In the genomic region with DNA sequence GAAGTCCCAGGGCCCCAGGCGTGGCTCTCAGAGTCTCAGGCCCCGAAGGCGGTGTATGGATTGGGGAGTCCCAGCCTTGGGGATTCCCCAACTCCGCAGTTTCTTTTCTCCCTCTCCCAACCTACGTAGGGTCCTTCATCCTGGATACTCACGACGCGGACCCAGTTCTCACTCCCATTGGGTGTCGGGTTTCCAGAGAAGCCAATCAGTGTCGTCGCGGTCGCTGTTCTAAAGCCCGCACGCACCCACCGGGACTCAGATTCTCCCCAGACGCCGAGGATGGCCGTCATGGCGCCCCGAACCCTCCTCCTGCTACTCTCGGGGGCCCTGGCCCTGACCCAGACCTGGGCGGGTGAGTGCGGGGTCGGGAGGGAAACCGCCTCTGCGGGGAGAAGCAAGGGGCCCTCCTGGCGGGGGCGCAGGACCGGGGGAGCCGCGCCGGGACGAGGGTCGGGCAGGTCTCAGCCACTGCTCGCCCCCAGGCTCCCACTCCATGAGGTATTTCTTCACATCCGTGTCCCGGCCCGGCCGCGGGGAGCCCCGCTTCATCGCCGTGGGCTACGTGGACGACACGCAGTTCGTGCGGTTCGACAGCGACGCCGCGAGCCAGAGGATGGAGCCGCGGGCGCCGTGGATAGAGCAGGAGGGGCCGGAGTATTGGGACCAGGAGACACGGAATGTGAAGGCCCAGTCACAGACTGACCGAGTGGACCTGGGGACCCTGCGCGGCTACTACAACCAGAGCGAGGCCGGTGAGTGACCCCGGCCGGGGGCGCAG, we compare ENCODE assay signal across 1 cellular context.
TF ChIP-seq lines count a peak whose summit lies in the region.

A gene (plus strand): TSS at position 258 of the 778 bp plus-strand sequence. CDS start 22 bp downstream, at position 280.

TF ChIP-seq in HEK293, 187 proteins besides CTCF, POLR2A, EP300 and RAD21 (continued from another document and continues in another):
- TF ChIP-seq, protein P1, sequence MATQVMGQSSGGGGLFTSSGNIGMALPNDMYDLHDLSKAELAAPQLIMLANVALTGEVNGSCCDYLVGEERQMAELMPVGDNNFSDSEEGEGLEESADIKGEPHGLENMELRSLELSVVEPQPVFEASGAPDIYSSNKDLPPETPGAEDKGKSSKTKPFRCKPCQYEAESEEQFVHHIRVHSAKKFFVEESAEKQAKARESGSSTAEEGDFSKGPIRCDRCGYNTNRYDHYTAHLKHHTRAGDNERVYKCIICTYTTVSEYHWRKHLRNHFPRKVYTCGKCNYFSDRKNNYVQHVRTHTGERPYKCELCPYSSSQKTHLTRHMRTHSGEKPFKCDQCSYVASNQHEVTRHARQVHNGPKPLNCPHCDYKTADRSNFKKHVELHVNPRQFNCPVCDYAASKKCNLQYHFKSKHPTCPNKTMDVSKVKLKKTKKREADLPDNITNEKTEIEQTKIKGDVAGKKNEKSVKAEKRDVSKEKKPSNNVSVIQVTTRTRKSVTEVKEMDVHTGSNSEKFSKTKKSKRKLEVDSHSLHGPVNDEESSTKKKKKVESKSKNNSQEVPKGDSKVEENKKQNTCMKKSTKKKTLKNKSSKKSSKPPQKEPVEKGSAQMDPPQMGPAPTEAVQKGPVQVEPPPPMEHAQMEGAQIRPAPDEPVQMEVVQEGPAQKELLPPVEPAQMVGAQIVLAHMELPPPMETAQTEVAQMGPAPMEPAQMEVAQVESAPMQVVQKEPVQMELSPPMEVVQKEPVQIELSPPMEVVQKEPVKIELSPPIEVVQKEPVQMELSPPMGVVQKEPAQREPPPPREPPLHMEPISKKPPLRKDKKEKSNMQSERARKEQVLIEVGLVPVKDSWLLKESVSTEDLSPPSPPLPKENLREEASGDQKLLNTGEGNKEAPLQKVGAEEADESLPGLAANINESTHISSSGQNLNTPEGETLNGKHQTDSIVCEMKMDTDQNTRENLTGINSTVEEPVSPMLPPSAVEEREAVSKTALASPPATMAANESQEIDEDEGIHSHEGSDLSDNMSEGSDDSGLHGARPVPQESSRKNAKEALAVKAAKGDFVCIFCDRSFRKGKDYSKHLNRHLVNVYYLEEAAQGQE (tag by site-specific recombination; IDR thresholded peaks at IDR 0.05) = no peak
- TF ChIP-seq KLF1 (tag by site-specific recombination; IDR thresholded peaks at IDR 0.05) (no peak), ZNF155 (tag by site-specific recombination; IDR thresholded peaks at IDR 0.05) (no peak), BCL11B (tag by site-specific recombination; IDR thresholded peaks at IDR 0.05; ENCODE audit: low read depth) (no peak), KLF9 (tag by site-specific recombination; IDR thresholded peaks at IDR 0.05; ENCODE audit: low read depth) (no peak), HOXD13 (CRISPR knock-in tag; IDR thresholded peaks at IDR 0.05; ENCODE audit: borderline replicate concordance) (no peak), ZNF549 (tag by site-specific recombination; IDR thresholded peaks at IDR 0.05) (no peak), ZNF266 (tag by site-specific recombination; IDR thresholded peaks at IDR 0.05; ENCODE audit: low read depth) (no peak), ZNF335 (tag by site-specific recombination; conservative IDR thresholded peaks at IDR 0.05) (peak; percentile 49; the same call in 1 of the 2 replicates), SP3 (tag by site-specific recombination; IDR thresholded peaks at IDR 0.05) (no peak), ZNF629 (tag by site-specific recombination; IDR thresholded peaks at IDR 0.05) (no peak; the same call in 1 of the 2 replicates), SP2 (tag by site-specific recombination; IDR thresholded peaks at IDR 0.05) (peak; percentile 62), ZNF670 (tag by site-specific recombination; IDR thresholded peaks at IDR 0.05; ENCODE audit: low read depth) (no peak), ZSCAN30 (tag by site-specific recombination; IDR thresholded peaks at IDR 0.05) (no peak), ZNF394 (tag by site-specific recombination; IDR thresholded peaks at IDR 0.05; ENCODE audit: borderline replicate concordance) (peak; percentile 70; the same call in 1 of the 2 replicates), ZEB2 (tag by site-specific recombination; IDR thresholded peaks at IDR 0.05) (0 out of 2 replicates have a peak, but pooled peaks have one; percentile 42), ZNF677 (tag by site-specific recombination; IDR thresholded peaks at IDR 0.05) (no peak), ZNF214 (tag by site-specific recombination; IDR thresholded peaks at IDR 0.05; ENCODE audit: borderline replicate concordance) (no peak), ZNF48 (tag by site-specific recombination; IDR thresholded peaks at IDR 0.05) (no peak), ZBTB7A (tag by site-specific recombination; IDR thresholded peaks at IDR 0.05; ENCODE audit: low read depth) (0 out of 2 replicates have a peak, but pooled peaks have one; percentile 28), FEZF1 (tag by site-specific recombination; IDR thresholded peaks at IDR 0.05) (no peak), ZNF660 (tag by site-specific recombination; IDR thresholded peaks at IDR 0.05) (0 out of 2 replicates have a peak, but pooled peaks have one; percentile 25), KLF16 (tag by site-specific recombination; IDR thresholded peaks at IDR 0.05) (no peak), ZNF529 (tag by site-specific recombination; IDR thresholded peaks at IDR 0.05; ENCODE audit: insufficient replicate concordance) (no peak), ZNF138 (tag by site-specific recombination; IDR thresholded peaks at IDR 0.05; ENCODE audit: borderline replicate concordance) (no peak), ZNF610 (tag by site-specific recombination; IDR thresholded peaks at IDR 0.05; ENCODE audit: borderline replicate concordance) (no peak), ZNF121 (tag by site-specific recombination; IDR thresholded peaks at IDR 0.05) (no peak), KLF8 (tag by site-specific recombination; IDR thresholded peaks at IDR 0.05) (no peak), RBAK (tag by site-specific recombination; IDR thresholded peaks at IDR 0.05) (no peak), OSR2 (tag by site-specific recombination; IDR thresholded peaks at IDR 0.05) (no peak), ZNF530 (tag by site-specific recombination; IDR thresholded peaks at IDR 0.05; ENCODE audit: low read depth) (no peak), TRIM28 (IDR thresholded peaks at IDR 0.05; ENCODE audit: borderline replicate concordance, low read length) (no peak), ZNF175 (tag by site-specific recombination; IDR thresholded peaks at IDR 0.05) (no peak), HOXA7 (CRISPR knock-in tag; IDR thresholded peaks at IDR 0.05; ENCODE audit: borderline replicate concordance) (no peak)
- TF ChIP-seq, protein P2, sequence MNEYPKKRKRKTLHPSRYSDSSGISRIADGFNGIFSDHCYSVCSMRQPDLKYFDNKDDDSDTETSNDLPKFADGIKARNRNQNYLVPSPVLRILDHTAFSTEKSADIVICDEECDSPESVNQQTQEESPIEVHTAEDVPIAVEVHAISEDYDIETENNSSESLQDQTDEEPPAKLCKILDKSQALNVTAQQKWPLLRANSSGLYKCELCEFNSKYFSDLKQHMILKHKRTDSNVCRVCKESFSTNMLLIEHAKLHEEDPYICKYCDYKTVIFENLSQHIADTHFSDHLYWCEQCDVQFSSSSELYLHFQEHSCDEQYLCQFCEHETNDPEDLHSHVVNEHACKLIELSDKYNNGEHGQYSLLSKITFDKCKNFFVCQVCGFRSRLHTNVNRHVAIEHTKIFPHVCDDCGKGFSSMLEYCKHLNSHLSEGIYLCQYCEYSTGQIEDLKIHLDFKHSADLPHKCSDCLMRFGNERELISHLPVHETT (tag by site-specific recombination; IDR thresholded peaks at IDR 0.05) = no peak
- TF ChIP-seq, protein P3, sequence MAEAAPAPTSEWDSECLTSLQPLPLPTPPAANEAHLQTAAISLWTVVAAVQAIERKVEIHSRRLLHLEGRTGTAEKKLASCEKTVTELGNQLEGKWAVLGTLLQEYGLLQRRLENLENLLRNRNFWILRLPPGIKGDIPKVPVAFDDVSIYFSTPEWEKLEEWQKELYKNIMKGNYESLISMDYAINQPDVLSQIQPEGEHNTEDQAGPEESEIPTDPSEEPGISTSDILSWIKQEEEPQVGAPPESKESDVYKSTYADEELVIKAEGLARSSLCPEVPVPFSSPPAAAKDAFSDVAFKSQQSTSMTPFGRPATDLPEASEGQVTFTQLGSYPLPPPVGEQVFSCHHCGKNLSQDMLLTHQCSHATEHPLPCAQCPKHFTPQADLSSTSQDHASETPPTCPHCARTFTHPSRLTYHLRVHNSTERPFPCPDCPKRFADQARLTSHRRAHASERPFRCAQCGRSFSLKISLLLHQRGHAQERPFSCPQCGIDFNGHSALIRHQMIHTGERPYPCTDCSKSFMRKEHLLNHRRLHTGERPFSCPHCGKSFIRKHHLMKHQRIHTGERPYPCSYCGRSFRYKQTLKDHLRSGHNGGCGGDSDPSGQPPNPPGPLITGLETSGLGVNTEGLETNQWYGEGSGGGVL (tag by site-specific recombination; IDR thresholded peaks at IDR 0.05) = no peak
- TF ChIP-seq, protein P4, sequence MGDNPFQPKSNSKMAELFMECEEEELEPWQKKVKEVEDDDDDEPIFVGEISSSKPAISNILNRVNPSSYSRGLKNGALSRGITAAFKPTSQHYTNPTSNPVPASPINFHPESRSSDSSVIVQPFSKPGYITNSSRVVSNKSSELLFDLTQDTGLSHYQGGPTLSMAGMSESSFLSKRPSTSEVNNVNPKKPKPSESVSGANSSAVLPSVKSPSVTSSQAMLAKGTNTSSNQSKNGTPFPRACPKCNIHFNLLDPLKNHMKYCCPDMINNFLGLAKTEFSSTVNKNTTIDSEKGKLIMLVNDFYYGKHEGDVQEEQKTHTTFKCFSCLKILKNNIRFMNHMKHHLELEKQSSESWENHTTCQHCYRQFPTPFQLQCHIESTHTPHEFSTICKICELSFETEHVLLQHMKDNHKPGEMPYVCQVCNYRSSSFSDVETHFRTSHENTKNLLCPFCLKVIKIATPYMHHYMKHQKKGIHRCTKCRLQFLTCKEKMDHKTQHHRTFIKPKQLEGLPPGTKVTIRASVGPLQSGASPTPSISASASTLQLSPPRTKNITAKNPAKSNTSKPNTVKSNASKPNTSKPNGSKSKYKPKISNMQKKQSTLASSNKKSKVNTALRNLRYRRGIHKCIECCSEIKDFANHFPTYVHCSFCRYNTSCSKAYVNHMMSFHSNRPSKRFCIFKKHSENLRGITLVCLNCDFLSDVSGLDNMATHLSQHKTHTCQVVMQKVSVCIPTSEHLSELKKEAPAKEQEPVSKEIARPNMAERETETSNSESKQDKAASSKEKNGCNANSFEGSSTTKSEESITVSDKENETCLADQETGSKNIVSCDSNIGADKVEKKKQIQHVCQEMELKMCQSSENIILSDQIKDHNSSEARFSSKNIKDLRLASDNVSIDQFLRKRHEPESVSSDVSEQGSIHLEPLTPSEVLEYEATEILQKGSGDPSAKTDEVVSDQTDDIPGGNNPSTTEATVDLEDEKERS (tag by site-specific recombination; IDR thresholded peaks at IDR 0.05) = no peak
- TF ChIP-seq, protein P5, sequence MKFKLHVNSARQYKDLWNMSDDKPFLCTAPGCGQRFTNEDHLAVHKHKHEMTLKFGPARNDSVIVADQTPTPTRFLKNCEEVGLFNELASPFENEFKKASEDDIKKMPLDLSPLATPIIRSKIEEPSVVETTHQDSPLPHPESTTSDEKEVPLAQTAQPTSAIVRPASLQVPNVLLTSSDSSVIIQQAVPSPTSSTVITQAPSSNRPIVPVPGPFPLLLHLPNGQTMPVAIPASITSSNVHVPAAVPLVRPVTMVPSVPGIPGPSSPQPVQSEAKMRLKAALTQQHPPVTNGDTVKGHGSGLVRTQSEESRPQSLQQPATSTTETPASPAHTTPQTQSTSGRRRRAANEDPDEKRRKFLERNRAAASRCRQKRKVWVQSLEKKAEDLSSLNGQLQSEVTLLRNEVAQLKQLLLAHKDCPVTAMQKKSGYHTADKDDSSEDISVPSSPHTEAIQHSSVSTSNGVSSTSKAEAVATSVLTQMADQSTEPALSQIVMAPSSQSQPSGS (tag by site-specific recombination; IDR thresholded peaks at IDR 0.05; ENCODE audit: low read depth) = no peak
- TF ChIP-seq, protein P6, sequence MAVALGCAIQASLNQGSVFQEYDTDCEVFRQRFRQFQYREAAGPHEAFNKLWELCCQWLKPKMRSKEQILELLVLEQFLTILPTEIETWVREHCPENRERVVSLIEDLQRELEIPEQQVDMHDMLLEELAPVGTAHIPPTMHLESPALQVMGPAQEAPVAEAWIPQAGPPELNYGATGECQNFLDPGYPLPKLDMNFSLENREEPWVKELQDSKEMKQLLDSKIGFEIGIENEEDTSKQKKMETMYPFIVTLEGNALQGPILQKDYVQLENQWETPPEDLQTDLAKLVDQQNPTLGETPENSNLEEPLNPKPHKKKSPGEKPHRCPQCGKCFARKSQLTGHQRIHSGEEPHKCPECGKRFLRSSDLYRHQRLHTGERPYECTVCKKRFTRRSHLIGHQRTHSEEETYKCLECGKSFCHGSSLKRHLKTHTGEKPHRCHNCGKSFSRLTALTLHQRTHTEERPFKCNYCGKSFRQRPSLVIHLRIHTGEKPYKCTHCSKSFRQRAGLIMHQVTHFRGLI (tag by site-specific recombination; IDR thresholded peaks at IDR 0.05) = no peak
- TF ChIP-seq, protein P7, sequence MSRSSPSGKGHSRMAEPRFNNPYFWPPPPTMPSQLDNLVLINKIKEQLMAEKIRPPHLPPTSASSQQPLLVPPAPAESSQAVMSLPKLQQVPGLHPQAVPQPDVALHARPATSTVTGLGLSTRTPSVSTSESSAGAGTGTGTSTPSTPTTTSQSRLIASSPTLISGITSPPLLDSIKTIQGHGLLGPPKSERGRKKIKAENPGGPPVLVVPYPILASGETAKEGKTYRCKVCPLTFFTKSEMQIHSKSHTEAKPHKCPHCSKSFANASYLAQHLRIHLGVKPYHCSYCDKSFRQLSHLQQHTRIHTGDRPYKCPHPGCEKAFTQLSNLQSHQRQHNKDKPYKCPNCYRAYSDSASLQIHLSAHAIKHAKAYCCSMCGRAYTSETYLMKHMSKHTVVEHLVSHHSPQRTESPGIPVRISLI (tag by site-specific recombination; IDR thresholded peaks at IDR 0.05) = no peak
- TF ChIP-seq, protein P8, sequence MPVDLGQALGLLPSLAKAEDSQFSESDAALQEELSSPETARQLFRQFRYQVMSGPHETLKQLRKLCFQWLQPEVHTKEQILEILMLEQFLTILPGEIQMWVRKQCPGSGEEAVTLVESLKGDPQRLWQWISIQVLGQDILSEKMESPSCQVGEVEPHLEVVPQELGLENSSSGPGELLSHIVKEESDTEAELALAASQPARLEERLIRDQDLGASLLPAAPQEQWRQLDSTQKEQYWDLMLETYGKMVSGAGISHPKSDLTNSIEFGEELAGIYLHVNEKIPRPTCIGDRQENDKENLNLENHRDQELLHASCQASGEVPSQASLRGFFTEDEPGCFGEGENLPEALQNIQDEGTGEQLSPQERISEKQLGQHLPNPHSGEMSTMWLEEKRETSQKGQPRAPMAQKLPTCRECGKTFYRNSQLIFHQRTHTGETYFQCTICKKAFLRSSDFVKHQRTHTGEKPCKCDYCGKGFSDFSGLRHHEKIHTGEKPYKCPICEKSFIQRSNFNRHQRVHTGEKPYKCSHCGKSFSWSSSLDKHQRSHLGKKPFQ (tag by site-specific recombination; IDR thresholded peaks at IDR 0.05) = 0 out of 2 replicates have a peak, but pooled peaks have one; percentile 46
